In the genomic region with DNA sequence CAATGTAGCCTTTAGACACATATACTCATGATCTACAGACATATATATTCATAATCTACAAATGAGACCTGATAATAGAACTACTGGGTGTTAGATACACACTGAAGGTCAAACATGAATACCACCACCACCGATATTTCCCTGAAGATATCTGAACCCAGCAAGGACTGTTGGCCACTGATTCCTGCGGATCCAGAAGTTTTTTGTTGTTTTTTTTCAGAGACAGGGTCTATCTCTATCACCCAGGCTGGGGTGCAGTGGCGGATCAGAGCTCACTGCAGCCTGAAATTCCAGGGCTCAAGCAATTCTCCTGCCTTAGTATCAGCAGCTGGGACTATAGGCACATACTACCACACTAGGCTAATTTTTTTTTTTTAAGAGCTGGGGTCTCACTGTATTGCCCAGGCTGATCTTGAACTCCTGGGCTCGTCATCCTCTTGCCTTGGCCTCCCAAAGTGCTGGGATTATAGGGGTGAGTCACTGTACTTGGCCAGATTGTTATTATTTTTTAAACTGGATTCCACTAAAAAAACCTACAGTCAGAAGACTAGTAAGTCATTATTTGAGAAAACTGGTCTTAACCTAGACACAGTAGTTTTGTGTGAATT, we compare ENCODE assay signal across 12 cellular contexts. TPM values are rescaled to one million over a fixed set of nuclear protein-coding genes. Genes with fewer than 3 reads are reported as not detected.
DNase-seq lines count a peak whose midpoint lies in the region; ATAC-seq, FAIRE-seq and TF ChIP-seq lines count a peak whose summit lies in the region.
"Had no signal": no experiment of that assay in that cellular context is flagged by ENCODE, and none has a peak within 500 bp of the region (broad histone marks: within the 10 kb centered on the region; RNA-seq: fewer than 3 reads in every experiment).

No MANE protein-coding gene starts in this region.

- H3K4me2 ChIP-seq in H9 (ENCODE audit: insufficient read depth, insufficient read length, low read length) (no peak overlapping the region), keratinocyte (ENCODE audit: control insufficient read depth, extremely low read depth, insufficient read depth, low read depth, low read length) (peak overlapping the region; percentile 90)

- no peak overlapping the region for H4K5ac ChIP-seq in H9 (ENCODE audit: insufficient read length, low read depth, low read length)

- H4K91ac ChIP-seq in H9 (ENCODE audit: insufficient read length, low read depth, low read length): no peak overlapping the region

- H3K56ac ChIP-seq in H9 (ENCODE audit: insufficient read length, low read depth, low read length): no peak overlapping the region

- H3K9me1 ChIP-seq in keratinocyte (ENCODE audit: control insufficient read depth, extremely low read depth, insufficient read depth, low read length): no peaks in the 10 kb centered on the region

- H3K79me2 ChIP-seq in ACC112 (ENCODE audit: control insufficient read depth, insufficient read depth, low read length, unreplicated experiment) (peaks cover 46% of the 10 kb centered on the region), H9 (ENCODE audit: insufficient read depth, low read length) (no peaks in the 10 kb centered on the region; the same call in 1 of the 2 replicates), keratinocyte (ENCODE audit: control insufficient read depth, insufficient read depth, low read length) (peaks cover 49% of the 10 kb centered on the region)

- no peak overlapping the region for H3T11ph ChIP-seq in H9 (ENCODE audit: low read length)

- no peak for FAIRE-seq in keratinocyte (lab: Jason Lieb, UNC)

- dilution Hi-C loops in keratinocyte (cut with MboI; ENCODE audit: extremely low pct_ligation_motif_present, low sequenced_read_pairs): no loop called here

- peaks cover 46% of the 10 kb centered on the region for H3K4me1 ChIP-seq in ACC112 (ENCODE audit: control insufficient read depth, insufficient read depth, low read length, unreplicated experiment)
- H3K4me1 ChIP-seq in H9 (ENCODE audit: insufficient read depth, low read length): no peaks in the 10 kb centered on the region
- peaks cover 32% of the 10 kb centered on the region for H3K4me1 ChIP-seq in keratinocyte (ENCODE audit: control insufficient read depth, extremely low read depth, insufficient read depth, low read length)

- H3K4me1 Mint-ChIP-seq in H9: peaks cover 18 to 21% of the 10 kb centered on the region in 2 experiments
- H3K4me1 Mint-ChIP-seq in activated CD8-positive, alpha-beta T cell treated with anti-CD3 and anti-CD28 coated beads for 36 hours (ENCODE audit: low read depth): peaks cover 56% of the 10 kb centered on the region

- peaks cover 6% of the 10 kb centered on the region for H3K23me2 ChIP-seq in H9 (ENCODE audit: insufficient read length, low read depth, low read length, poor library complexity, severe bottlenecking)

- H4K20me1 ChIP-seq in H9 (ENCODE audit: control insufficient read depth, insufficient read depth, insufficient read length): no peaks in the 10 kb centered on the region
- no peaks in the 10 kb centered on the region for H4K20me1 ChIP-seq in keratinocyte (ENCODE audit: control insufficient read depth, extremely low read depth, insufficient read depth, low read length)

- H3K27ac ChIP-seq in ACC112 (ENCODE audit: low read depth, low read length) (peak overlapping the region; percentile 46), H9 (ENCODE audit: insufficient read length, low read depth, low read length) (no peak overlapping the region), keratinocyte (ENCODE audit: control insufficient read depth, insufficient read depth, low read length) (no peak overlapping the region)

- no peak overlapping the region for H2AFZ ChIP-seq in ACC112 (ENCODE audit: low read length, unreplicated experiment)
- H2AFZ ChIP-seq in H9 (ENCODE audit: low read length): no peak overlapping the region
- H2AFZ ChIP-seq in keratinocyte (ENCODE audit: control insufficient read depth, low read length): no peak overlapping the region

- no peak overlapping the region for H3K14ac ChIP-seq in H9 (ENCODE audit: insufficient read depth, low read length)

- no peak overlapping the region for H2BK5ac ChIP-seq in H9 (ENCODE audit: insufficient read length, low read length)

- peak overlapping the region; percentile 15 to 66; a peak in 3 of 5 replicates for H3K4me3 Mint-ChIP-seq in H9
- peak overlapping the region; percentile 87 for H3K4me3 Mint-ChIP-seq in activated CD8-positive, alpha-beta T cell treated with anti-CD3 and anti-CD28 coated beads for 36 hours

- H3K9ac ChIP-seq in H9 (ENCODE audit: extremely low read depth, insufficient read length, low read length): no peak overlapping the region
- H3K9ac ChIP-seq in keratinocyte (ENCODE audit: control insufficient read depth, extremely low read depth, insufficient read depth, low read length): no peak overlapping the region

- peaks cover 14 to 33% (median 25%) of the 10 kb centered on the region in 3 experiments for H3K36me3 Mint-ChIP-seq in H9 (ENCODE audit: insufficient read depth in 1 of 3, low read depth in 3 of 3)
- H3K36me3 Mint-ChIP-seq in activated CD8-positive, alpha-beta T cell treated with anti-CD3 and anti-CD28 coated beads for 36 hours (ENCODE audit: low read depth): peaks cover 45% of the 10 kb centered on the region

- no peak for ATAC-seq in activated CD8-positive, alpha-beta T cell treated with anti-CD3 and anti-CD28 coated beads for 36 hours
- no peak for ATAC-seq in HG03095 (IDR thresholded peaks at IDR 0.05; ENCODE audit: unreplicated experiment)
- no peak for ATAC-seq in HG02885 (IDR thresholded peaks at IDR 0.05; ENCODE audit: poor library complexity, unreplicated experiment)

- H3K18ac ChIP-seq in H9 (ENCODE audit: insufficient read length, low read depth, low read length): no peak overlapping the region

- no peak overlapping the region for H3K4ac ChIP-seq in H9 (ENCODE audit: low read depth, low read length)

- H3K79me1 ChIP-seq in H9 (ENCODE audit: insufficient read depth, low read depth, low read length, poor library complexity, severe bottlenecking): peaks cover 3% of the 10 kb centered on the region

- TF ChIP-seq CTCF in H9 (conservative IDR thresholded peaks at IDR 0.05): no peak
- TF ChIP-seq CTCF in activated CD8-positive, alpha-beta T cell treated with anti-CD3 and anti-CD28 coated beads for 36 hours (IDR thresholded peaks at IDR 0.05): no peak
- TF ChIP-seq CTCF in keratinocyte (optimal IDR thresholded peaks at IDR 0.05 in 1 of 3, IDR thresholded peaks at IDR 0.05 in 1 of 3, conservative IDR thresholded peaks at IDR 0.05 in 1 of 3; ENCODE audit: extremely low read depth in 1 of 3, insufficient read depth in 2 of 3, low read length in 3 of 3): no peak

- no peak overlapping the region for H3K23ac ChIP-seq in H9 (ENCODE audit: insufficient read length, low read depth, low read length)

- H2AK5ac ChIP-seq in H9 (ENCODE audit: insufficient read length, low read length): no peak overlapping the region

- POLR2A ChIA-PET in activated CD8-positive, alpha-beta T cell treated with anti-CD3 and anti-CD28 coated beads for 36 hours (lab: Charles Lee): no interaction called here

- H3K36me3 ChIP-seq in ACC112 (ENCODE audit: insufficient read depth, low read length): peaks cover 9% of the 10 kb centered on the region; the same call in 1 of the 2 replicates
- H3K36me3 ChIP-seq in keratinocyte (ENCODE audit: control insufficient read depth in 2 of 2, extremely low read depth in 1 of 2, insufficient read depth in 2 of 2, low read length in 2 of 2): peaks cover 3 to 13% of the 10 kb centered on the region in 2 experiments
- H3K36me3 ChIP-seq: right atrium auricular region had no signal

- peak overlapping the region; percentile 48 to 75 (median 55); a peak in 2 of 7 replicates for H3K27ac Mint-ChIP-seq in H9
- no peak overlapping the region for H3K27ac Mint-ChIP-seq in activated CD8-positive, alpha-beta T cell treated with anti-CD3 and anti-CD28 coated beads for 36 hours

- in situ Hi-C loops in G401 (cut with HindIII; ENCODE audit: low sequenced_read_pairs): no loop called here

- H3K27me3 ChIP-seq in ACC112 (ENCODE audit: insufficient read depth, low read length) (no peaks in the 10 kb centered on the region), H9 (ENCODE audit: insufficient read depth, low read length) (no peaks in the 10 kb centered on the region), keratinocyte (ENCODE audit: control insufficient read depth, extremely low read depth, insufficient read depth, low read length) (no peaks in the 10 kb centered on the region)
- H3K27me3 ChIP-seq: esophagus squamous epithelium, right atrium auricular region had no signal

- WGBS in H9 (ENCODE audit: extremely low coverage, insufficient read length, low lambda C conversion rate): no CpG with 5 or more reads among the region's 4 CpGs

- DNase-seq in H9: no peak
- no peak for DNase-seq in activated CD8-positive, alpha-beta T cell treated with anti-CD3 and anti-CD28 coated beads for 36 hours
- DNase-seq in keratinocyte (ENCODE audit: low read depth, low spot score): no peak
- DNase-seq in activated CD4-positive, CD25-positive, alpha-beta regulatory T cell (lab: John Stamatoyannopoulos, UW): no peak
- no peak for DNase-seq in G401 (ENCODE audit: low spot score)
- DNase-seq: amygdala, esophagus squamous epithelium, NCI-H1092 had no signal

- H3K27me3 Mint-ChIP-seq in H9 (ENCODE audit: low read depth): peaks cover 9% of the 10 kb centered on the region
- no peaks in the 10 kb centered on the region for H3K27me3 Mint-ChIP-seq in activated CD8-positive, alpha-beta T cell treated with anti-CD3 and anti-CD28 coated beads for 36 hours

- intact Hi-C loops in activated CD8-positive, alpha-beta T cell treated with anti-CD3 and anti-CD28 coated beads for 36 hours (cut with micrococcal nuclease): loop anchor here (10.0 kb wide), 1 partner anchor 52 kb away; no protein-coding TSS in a partner anchor

- H3K9me3 ChIP-seq in H9 (ENCODE audit: control insufficient read depth, low read depth, low read length): no peaks in the 10 kb centered on the region
- H3K9me3 ChIP-seq in keratinocyte (ENCODE audit: control insufficient read depth, low read depth, low read length): no peaks in the 10 kb centered on the region
- H3K9me3 ChIP-seq: esophagus squamous epithelium, right atrium auricular region had no signal

- H2BK15ac ChIP-seq in H9 (ENCODE audit: low read depth, low read length): no peak overlapping the region

- H2BK12ac ChIP-seq in H9 (ENCODE audit: insufficient read length, low read depth, low read length): no peak overlapping the region

- no peak overlapping the region for H2BK20ac ChIP-seq in H9 (ENCODE audit: low read depth, low read length, poor library complexity, severe bottlenecking)

- no peak overlapping the region for H4K8ac ChIP-seq in H9 (replicated peaks; ENCODE audit: insufficient read length, low read depth, low read length)

- peak overlapping the region; percentile 82 for H3K4me3 ChIP-seq in ACC112 (ENCODE audit: low read depth, low read length)
- H3K4me3 ChIP-seq in keratinocyte (ENCODE audit: control insufficient read depth in 2 of 3, extremely low read depth in 1 of 3, insufficient read depth in 2 of 3, low read depth in 1 of 3, low read length in 3 of 3): peak overlapping the region; percentile 41 to 96 (median 85)

- no peak overlapping the region for H2BK120ac ChIP-seq in H9 (ENCODE audit: low read depth, low read length, poor library complexity, severe bottlenecking)

- CTCF ChIA-PET in activated CD8-positive, alpha-beta T cell treated with anti-CD3 and anti-CD28 coated beads for 36 hours (lab: Charles Lee): interaction anchor here (2.2 kb wide), 1 partner anchor 11 kb away, joined by 19 read pairs; no protein-coding TSS in a partner anchor

- peaks cover 0 to 3% of the 10 kb centered on the region in 2 experiments; a peak in 2 of 5 replicates for H3K9me3 Mint-ChIP-seq in H9
- no peaks in the 10 kb centered on the region for H3K9me3 Mint-ChIP-seq in activated CD8-positive, alpha-beta T cell treated with anti-CD3 and anti-CD28 coated beads for 36 hours

RNA-seq across cellular contexts. Expression of a gene that starts 1.8 kb away (rescaled TPM):
- total RNA-seq in H9 (2021): 92.0 and 94.7 TPM in 2 replicates
- total RNA-seq in activated CD8-positive, alpha-beta T cell treated with anti-CD3 and anti-CD28 coated beads for 36 hours: 100 to 1,000 TPM; 103 to 111 TPM
- 63.7 to 119 TPM (median 69.4 TPM) in 3 replicates for polyA plus RNA-seq in keratinocyte
- 127 TPM for polyA plus RNA-seq in keratinocyte (2011; ENCODE audit: low read depth)
- 62.3 and 96.8 TPM in 2 replicates for polyA plus RNA-seq in keratinocyte (2011; cell fraction: cytosol; rRNA removed)
- polyA plus RNA-seq in keratinocyte (2011; cell fraction: nucleus; rRNA removed): 19.0 and 25.9 TPM in 2 replicates
- polyA plus RNA-seq in keratinocyte (2012; ENCODE audit: low replicate concordance): 86.7 and 106 TPM in 2 replicates
- 10.1 to 20.4 TPM (median 10.4 TPM) in 3 replicates for polyA minus RNA-seq in keratinocyte
- polyA minus RNA-seq in keratinocyte (2011; cell fraction: cytosol; rRNA and poly(A)+ RNA removed): 31.8 TPM
- 4.5 and 7.4 TPM in 2 replicates for polyA minus RNA-seq in keratinocyte (2011; cell fraction: nucleus; rRNA and poly(A)+ RNA removed)
- 85.8 and 87.3 TPM in 2 replicates for total RNA-seq in G401 (2014; rRNA removed; shearing (Covaris generic))

RNA-seq across cellular contexts. Expression of a gene that starts 4.4 kb away (rescaled TPM):
- 21.9 and 23.8 TPM in 2 replicates for total RNA-seq in H9 (2021)
- total RNA-seq in activated CD8-positive, alpha-beta T cell treated with anti-CD3 and anti-CD28 coated beads for 36 hours: 10 to 100 TPM; 14.0 to 15.7 TPM
- 9.5 to 14.7 TPM (median 11.1 TPM) in 3 replicates for polyA plus RNA-seq in keratinocyte
- 75.1 TPM for polyA plus RNA-seq in keratinocyte (2011; ENCODE audit: low read depth)
- polyA plus RNA-seq in keratinocyte (2011; cell fraction: cytosol; rRNA removed): 3.9 and 8.9 TPM in 2 replicates
- 17.1 and 23.4 TPM in 2 replicates for polyA plus RNA-seq in keratinocyte (2011; cell fraction: nucleus; rRNA removed)
- 9.5 and 10.9 TPM in 2 replicates for polyA plus RNA-seq in keratinocyte (2012; ENCODE audit: low replicate concordance)
- 5.5 to 39.2 TPM (median 20.5 TPM) in 3 replicates for polyA minus RNA-seq in keratinocyte
- polyA minus RNA-seq in keratinocyte (2011; cell fraction: cytosol; rRNA and poly(A)+ RNA removed): 11.5 TPM
- 44.3 and 71.9 TPM in 2 replicates for polyA minus RNA-seq in keratinocyte (2011; cell fraction: nucleus; rRNA and poly(A)+ RNA removed)
- 20.2 and 24.9 TPM in 2 replicates for total RNA-seq in G401 (2014; rRNA removed; shearing (Covaris generic))

RNA-seq across cellular contexts. Expression of a gene that starts 24.2 kb away (rescaled TPM):
- 248 and 257 TPM in 2 replicates for total RNA-seq in H9 (2021)
- 100 to 1,000 TPM; 109 to 114 TPM for total RNA-seq in activated CD8-positive, alpha-beta T cell treated with anti-CD3 and anti-CD28 coated beads for 36 hours
- 74.1 to 149 TPM (median 97.4 TPM) in 3 replicates for polyA plus RNA-seq in keratinocyte
- polyA plus RNA-seq in keratinocyte (2011; ENCODE audit: low read depth): 212 TPM
- polyA plus RNA-seq in keratinocyte (2011; cell fraction: cytosol; rRNA removed): 59.7 and 73.4 TPM in 2 replicates
- 46.3 and 107 TPM in 2 replicates for polyA plus RNA-seq in keratinocyte (2011; cell fraction: nucleus; rRNA removed)
- 78.9 and 121 TPM in 2 replicates for polyA plus RNA-seq in keratinocyte (2012; ENCODE audit: low replicate concordance)
- polyA minus RNA-seq in keratinocyte: 3.0 to 28.5 TPM (median 9.5 TPM) in 3 replicates
- 21.9 TPM for polyA minus RNA-seq in keratinocyte (2011; cell fraction: cytosol; rRNA and poly(A)+ RNA removed)
- 25.4 and 48.1 TPM in 2 replicates for polyA minus RNA-seq in keratinocyte (2011; cell fraction: nucleus; rRNA and poly(A)+ RNA removed)
- 110 and 159 TPM in 2 replicates for total RNA-seq in G401 (2014; rRNA removed; shearing (Covaris generic))
